ENCODE assay signal across 1 cellular context in genomic region chr12:112261559-112261958, GRCh38.
TF ChIP-seq lines count a peak whose summit lies in the region.

No MANE protein-coding gene starts in this region.

TF ChIP-seq in GM23338, 12 proteins besides CTCF, POLR2A, EP300 and RAD21 (continued from another document):
- TF ChIP-seq ZNF462 (CRISPR knock-in tag; IDR thresholded peaks at IDR 0.05) (no peak), POLR2AphosphoS5 (IDR thresholded peaks at IDR 0.05; ENCODE audit: low read depth) (no peak), ZNF114 (CRISPR knock-in tag; IDR thresholded peaks at IDR 0.05) (no peak), ZNF331 (CRISPR knock-in tag; IDR thresholded peaks at IDR 0.05; ENCODE audit: low read depth) (no peak)
